Comparison of ENCODE assay signal across 8 cellular contexts in the genomic region with DNA sequence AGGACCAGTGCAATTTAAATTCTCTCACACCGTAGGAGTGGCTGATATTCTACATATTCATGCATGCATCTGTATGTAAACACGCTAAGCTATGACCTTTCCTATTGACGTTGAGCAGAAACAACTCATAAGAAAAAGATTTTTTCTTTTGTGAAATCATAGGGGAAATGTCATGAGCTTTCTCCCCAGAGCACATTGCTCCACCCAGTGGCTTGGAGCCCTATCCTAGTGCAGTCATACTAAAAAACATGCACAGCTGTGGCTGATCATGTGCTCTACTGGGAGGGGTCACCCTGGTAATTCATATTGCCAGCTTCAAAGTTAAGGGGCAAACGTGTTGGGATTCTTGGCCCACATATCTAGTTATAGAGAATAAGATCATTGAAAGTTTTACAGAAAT. TPM values are rescaled to one million over a fixed set of nuclear protein-coding genes. Genes with fewer than 3 reads are reported as not detected.
DNase-seq lines count a peak whose midpoint lies in the region; ATAC-seq and TF ChIP-seq lines count a peak whose summit lies in the region.

No MANE protein-coding gene starts in this region.

- no peak for TF ChIP-seq POLR2A in esophagus squamous epithelium (IDR thresholded peaks at IDR 0.05)

- ATAC-seq in psoas muscle = no peak
- ATAC-seq in GM19395 (IDR thresholded peaks at IDR 0.05; ENCODE audit: unreplicated experiment) = no peak

- intact Hi-C loops in esophagus squamous epithelium (cut with DNase I) = no loop called here
- intact Hi-C loops in psoas muscle (cut with DNase I) = no loop called here
- intact Hi-C loops in PC-9 (cut with micrococcal nuclease; ENCODE audit: unreplicated experiment) = no loop called here

- peaks cover 43% of the 10 kb centered on the region for H3K4me1 ChIP-seq in OCI-LY1 (ENCODE audit: insufficient read depth, low read length, severe bottlenecking)
- peaks cover 22 to 55% (median 37%) of the 10 kb centered on the region in 3 donors for H3K4me1 ChIP-seq in esophagus squamous epithelium
- H3K4me1 ChIP-seq in psoas muscle = peaks cover 30% of the 10 kb centered on the region
- peaks cover 24% of the 10 kb centered on the region for H3K4me1 ChIP-seq in PC-9 (replicated peaks; ENCODE audit: insufficient read depth)

- POLR2A ChIA-PET in PC-9 (lab: Charles Lee; ENCODE audit: unreplicated experiment) = interaction anchor here (0.6 kb wide), 1 partner anchor 214 kb away, joined by 3 read pairs; no protein-coding TSS in a partner anchor

- WGBS in esophagus squamous epithelium, 2 donors = 37 to 42% methylated on average over 4 of the region's 4 CpGs
- 29 to 38% (median 32%) methylated on average over 4 of the region's 4 CpGs for WGBS in psoas muscle, 3 donors

- H3K27ac ChIP-seq in OCI-LY1 (ENCODE audit: low read depth, low read length, poor library complexity, severe bottlenecking) = no peak overlapping the region
- H3K27ac ChIP-seq in esophagus squamous epithelium = peak overlapping the region; percentile 91 to 95 (median 92)
- H3K27ac ChIP-seq in psoas muscle = peak overlapping the region; percentile 90
- no peak overlapping the region for H3K27ac ChIP-seq in PC-9

- H3K4me3 ChIP-seq in OCI-LY1 (ENCODE audit: low read depth, low read length, poor library complexity, severe bottlenecking) (no peak overlapping the region), esophagus squamous epithelium (no peak overlapping the region), psoas muscle (no peak overlapping the region), PC-9 (no peak overlapping the region)

- H3F3A ChIP-seq in OCI-LY1 (ENCODE audit: insufficient read depth, low read length) (no peaks in the 10 kb centered on the region), PC-9 (ENCODE audit: insufficient read depth, low read depth) (peaks cover 12% of the 10 kb centered on the region; the same call in 1 of the 2 replicates)

- no peaks in the 10 kb centered on the region for H3K9me2 ChIP-seq in OCI-LY1 (ENCODE audit: low read depth, low read length)
- no peaks in the 10 kb centered on the region; the same call in 1 of the 2 replicates for H3K9me2 ChIP-seq in PC-9 (ENCODE audit: insufficient read depth)

- no TSS peak for BruUV-seq in PC-9 (replicated peaks; lab: Mats Ljungman, UMichigan)

- no peaks in the 10 kb centered on the region for H3K27me3 ChIP-seq in OCI-LY1 (ENCODE audit: insufficient read depth, low read length)
- H3K27me3 ChIP-seq in esophagus squamous epithelium = no peaks in the 10 kb centered on the region
- H3K27me3 ChIP-seq in psoas muscle (ENCODE audit: insufficient read depth in 3 of 3, low read length in 2 of 3) = no peaks in the 10 kb centered on the region
- no peaks in the 10 kb centered on the region for H3K27me3 ChIP-seq in PC-9 (ENCODE audit: insufficient read depth, low read depth)

- no peak overlapping the region for H3K9ac ChIP-seq in OCI-LY1 (ENCODE audit: low read length)

- H3K4me2 ChIP-seq in OCI-LY1 (ENCODE audit: low read length) = no peak overlapping the region
- no peak overlapping the region for H3K4me2 ChIP-seq in PC-9

- DNase-seq in ELR (ENCODE audit: low read depth) = peak; percentile 47
- DNase-seq in esophagus squamous epithelium (lab: John Stamatoyannopoulos, UW) = no peak
- peak; percentile 61 to 73 for DNase-seq in psoas muscle
- no peak for DNase-seq in DMS153 treated with DMSO at 0.1 percent for 48 hours (lab: John Stamatoyannopoulos, UW; ENCODE audit: unreplicated experiment)
- DNase-seq in middle frontal gyrus (ENCODE audit: extremely low spot score, low spot score) = no peak
- DNase-seq in PC-9 = no peak

- H2AFZ ChIP-seq in OCI-LY1 (ENCODE audit: low read length) (no peak overlapping the region), PC-9 (no peak overlapping the region)

- H3K79me2 ChIP-seq in OCI-LY1 (ENCODE audit: insufficient read depth, low read length) (peaks cover 27% of the 10 kb centered on the region), PC-9 (ENCODE audit: low read depth) (peaks cover 31% of the 10 kb centered on the region)

- no peaks in the 10 kb centered on the region for H3K9me3 ChIP-seq in OCI-LY1 (ENCODE audit: low read length)
- no peaks in the 10 kb centered on the region for H3K9me3 ChIP-seq in esophagus squamous epithelium
- H3K9me3 ChIP-seq in psoas muscle = no peaks in the 10 kb centered on the region
- H3K9me3 ChIP-seq in PC-9 (ENCODE audit: insufficient read depth, low read depth) = no peaks in the 10 kb centered on the region

- H4K20me1 ChIP-seq in OCI-LY1 (ENCODE audit: insufficient read depth, low read length) = no peaks in the 10 kb centered on the region
- H4K20me1 ChIP-seq in PC-9 (ENCODE audit: insufficient read depth) = no peaks in the 10 kb centered on the region

- CTCF ChIA-PET in PC-9 (lab: Charles Lee) = interaction anchor here (0.6 to 1.1 kb wide), 2 partner anchors 22 to 274 kb away, joined by 4 to 5 read pairs; no protein-coding TSS in a partner anchor

- peaks cover 5% of the 10 kb centered on the region; the same call in 1 of the 2 replicates for H3K36me3 ChIP-seq in OCI-LY1 (ENCODE audit: insufficient read depth, low read length)
- no peaks in the 10 kb centered on the region for H3K36me3 ChIP-seq in esophagus squamous epithelium
- no peaks in the 10 kb centered on the region for H3K36me3 ChIP-seq in psoas muscle (ENCODE audit: insufficient read depth in 1 of 2, low read depth in 1 of 2)
- no peaks in the 10 kb centered on the region for H3K36me3 ChIP-seq in PC-9 (ENCODE audit: low read depth)

- TF ChIP-seq CTCF in OCI-LY1 (IDR thresholded peaks at IDR 0.05; ENCODE audit: low read length) (peak; percentile 26; the same call in 1 of the 2 replicates), esophagus squamous epithelium (IDR thresholded peaks at IDR 0.05) (peak in 1 of 6 experiments; percentile 3), psoas muscle (IDR thresholded peaks at IDR 0.05) (no peak), PC-9 (conservative IDR thresholded peaks at IDR 0.05) (no peak)

RNA-seq across cellular contexts. Expression of gene MESD, which starts 1.8 kb away (rescaled TPM):
- 10 to 100 TPM; 13.8 to 25.4 (median 19.1) TPM for total RNA-seq in esophagus squamous epithelium
- total RNA-seq in psoas muscle = 1 to 10 TPM; 5.3 to 9.4 (median 6.5) TPM
- polyA plus RNA-seq in psoas muscle = 1 to 10 TPM; 4.6 to 8.6 (median 7.1) TPM
- total RNA-seq in PC-9 (2021) = 21.9 and 22.8 TPM in 2 replicates

RNA-seq across cellular contexts. Expression of gene TLNRD1, which starts 9.3 kb away (rescaled TPM):
- total RNA-seq in esophagus squamous epithelium (10 to 100 TPM; 17.2 to 57.8 (median 22.6) TPM), psoas muscle (1 to 10 TPM; 2.4 to 4.4 (median 2.7) TPM), PC-9 (2021) (14.9 and 18.2 TPM in 2 replicates)
- 1 to 10 TPM in 1 of 3 donors, under 1 TPM in 2; 0.65 to 5.1 (median 0.82) TPM for polyA plus RNA-seq in psoas muscle

Comparison
In these comparisons a context has a peak if more than half of its experiments do, and no peak if none do; other contexts are left out.
1. DNase-seq: peak in ELR (single experiment) and psoas muscle (2 of 2); none in esophagus squamous epithelium (single experiment), DMS153 treated with DMSO at 0.1 percent for 48 hours (single experiment), middle frontal gyrus (single experiment) and PC-9 (0 of 2).
2. H3K27ac ChIP-seq: peak in esophagus squamous epithelium (4 of 4) and psoas muscle (single experiment); none in OCI-LY1 (single experiment) and PC-9 (single experiment).